In genomic region chr1:89905391-89906058, GRCh38 we compare ENCODE assay signal across 1 cellular context.
TF ChIP-seq lines count a peak whose summit lies in the region.

No MANE protein-coding gene starts in this region.

TF ChIP-seq in H1, 55 proteins besides CTCF, POLR2A, EP300 and RAD21 (continued from another document):
- TF ChIP-seq SP4 (IDR thresholded peaks at IDR 0.05; ENCODE audit: low read length) (no peak), JUN (IDR thresholded peaks at IDR 0.05; ENCODE audit: low read depth, low read length) (no peak), ASH2L (IDR thresholded peaks at IDR 0.05; ENCODE audit: low read length) (no peak), PHF8 (conservative IDR thresholded peaks at IDR 0.05; ENCODE audit: low read depth, low read length) (no peak), KDM4A (IDR thresholded peaks at IDR 0.05; ENCODE audit: low read depth, low read length, severe bottlenecking) (no peak), EZH2 (IDR thresholded peaks at IDR 0.05; ENCODE audit: low read depth, low read length, severe bottlenecking) (no peak), SUZ12 (IDR thresholded peaks at IDR 0.05; ENCODE audit: low read length) (no peak), USF2 (IDR thresholded peaks at IDR 0.05; ENCODE audit: low read length) (no peak), RXRA (IDR thresholded peaks at IDR 0.05; ENCODE audit: insufficient read depth, low read depth, low read length) (no peak), ATF3 (IDR thresholded peaks at IDR 0.05; ENCODE audit: insufficient read depth, low read depth, low read length) (no peak)
